ENCODE assay signal across 1 cellular context in genomic region chr17:48215583-48216139, GRCh38.
A peak's percentile ranks its signal among the peaks of the same experiment; 100 is the strongest.
TF ChIP-seq lines count a peak whose summit lies in the region.

No MANE protein-coding gene starts in this region.

TF ChIP-seq in K562, 482 proteins besides CTCF, POLR2A, EP300 and RAD21 (continued from another document):
- TF ChIP-seq HNRNPLL (IDR thresholded peaks at IDR 0.05; ENCODE audit: low read depth, low read length, poor library complexity, severe bottlenecking) (no peak), STAG1 (CRISPR knock-in tag; IDR thresholded peaks at IDR 0.05; ENCODE audit: borderline replicate concordance) (peak; percentile 76), ZNF785 (CRISPR knock-in tag; IDR thresholded peaks at IDR 0.05) (no peak), RCOR1 (IDR thresholded peaks at IDR 0.05; ENCODE audit: borderline replicate concordance in 1 of 2, low read depth in 2 of 2, low read length in 2 of 2) (peak in 1 of 2 experiments; percentile 36; a peak in 1 of 4 replicates)
TF ChIP-seq in K562: peak in this region for 13.
